ENCODE assay signal across 1 cellular context in the genomic region with DNA sequence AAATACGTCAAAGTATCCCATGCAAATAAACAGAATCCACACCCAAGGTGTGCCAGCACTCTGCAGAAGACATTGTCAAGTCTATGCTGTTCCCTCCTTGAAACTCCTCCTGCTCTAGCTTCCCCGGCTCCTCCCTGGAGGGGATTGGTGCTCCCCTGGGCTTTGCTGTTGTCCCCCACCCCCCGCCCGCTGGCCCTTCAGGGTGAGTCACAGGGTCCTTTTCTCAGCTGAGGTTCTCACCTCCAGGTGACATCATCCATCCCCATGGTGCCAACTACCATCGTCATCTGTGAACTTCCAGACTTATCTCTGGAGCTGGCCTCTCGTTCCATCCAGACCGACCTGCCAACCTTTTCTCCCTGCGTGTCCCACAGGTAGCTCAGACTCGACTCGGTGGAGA.
TF ChIP-seq lines count a peak whose summit lies in the region.

No MANE protein-coding gene starts in this region.

TF ChIP-seq in K562, 482 proteins besides CTCF, POLR2A, EP300 and RAD21:
- TF ChIP-seq, protein P1, sequence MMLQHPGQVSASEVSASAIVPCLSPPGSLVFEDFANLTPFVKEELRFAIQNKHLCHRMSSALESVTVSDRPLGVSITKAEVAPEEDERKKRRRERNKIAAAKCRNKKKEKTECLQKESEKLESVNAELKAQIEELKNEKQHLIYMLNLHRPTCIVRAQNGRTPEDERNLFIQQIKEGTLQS (IDR thresholded peaks at IDR 0.05) = 0 out of 2 replicates have a peak, but pooled peaks have one; percentile 43
- TF ChIP-seq, protein P1 (CRISPR knock-in tag; conservative IDR thresholded peaks at IDR 0.05) = no peak
- TF ChIP-seq POLR3A (IDR thresholded peaks at IDR 0.05; ENCODE audit: borderline replicate concordance, extremely low read depth, insufficient read depth, insufficient read length) = no peak
TF ChIP-seq in K562: peak in this region for 1.
